ENCODE assay signal across 1 cellular context in genomic region chr9:128788445-128788844, GRCh38.
TF ChIP-seq lines count a peak whose summit lies in the region.

No MANE protein-coding gene starts in this region.

TF ChIP-seq in GM12878, 131 proteins besides CTCF, POLR2A, EP300 and RAD21:
- TF ChIP-seq ZZZ3 (IDR thresholded peaks at IDR 0.05; ENCODE audit: control insufficient read depth, insufficient read length, low read depth) (no peak), MYB (IDR thresholded peaks at IDR 0.05; ENCODE audit: borderline replicate concordance, low read depth, low read length) (no peak), BRCA1 (IDR thresholded peaks at IDR 0.05; ENCODE audit: low read depth, low read length) (no peak), FOXK2 (IDR thresholded peaks at IDR 0.05) (no peak), PAX5 (IDR thresholded peaks at IDR 0.05; ENCODE audit: borderline replicate concordance, low read depth, low read length) (no peak), ETV6 (conservative IDR thresholded peaks at IDR 0.05 in 1 of 2, IDR thresholded peaks at IDR 0.05 in 1 of 2; ENCODE audit: borderline replicate concordance in 1 of 2, low read depth in 1 of 2) (no peak), E2F8 (IDR thresholded peaks at IDR 0.05; ENCODE audit: low read depth, partially characterized antibody) (no peak), BCL11A (IDR thresholded peaks at IDR 0.05; ENCODE audit: low read depth, low read length) (no peak), ASH2L (IDR thresholded peaks at IDR 0.05; ENCODE audit: borderline replicate concordance, low read depth) (no peak), BACH1 (IDR thresholded peaks at IDR 0.05; ENCODE audit: borderline replicate concordance) (no peak), MTA3 (IDR thresholded peaks at IDR 0.05; ENCODE audit: borderline replicate concordance, low read length) (no peak), BHLHE40 (IDR thresholded peaks at IDR 0.05; ENCODE audit: borderline replicate concordance in 1 of 2, low read depth in 2 of 2, low read length in 1 of 2) (no peak), HCFC1 (IDR thresholded peaks at IDR 0.05; ENCODE audit: low read length) (no peak), HDGF (IDR thresholded peaks at IDR 0.05) (no peak), NFXL1 (IDR thresholded peaks at IDR 0.05; ENCODE audit: borderline replicate concordance) (no peak), KAT2A (conservative IDR thresholded peaks at IDR 0.05; ENCODE audit: control insufficient read depth, low read depth, low read length) (no peak)
